Comparison of ENCODE assay signal across 18 cellular contexts in genomic region chr9:92499701-92500100, GRCh38. TPM values are rescaled to one million over a fixed set of nuclear protein-coding genes. Genes with fewer than 3 reads are reported as not detected.
DNase-seq lines count a peak whose midpoint lies in the region; ATAC-seq and TF ChIP-seq lines count a peak whose summit lies in the region.
"Had no signal": no experiment of that assay in that cellular context is flagged by ENCODE, and none has a peak within 500 bp of the region (broad histone marks: within the 10 kb centered on the region; RNA-seq: fewer than 3 reads in every experiment).

No MANE protein-coding gene starts in this region.

- no peaks in the 10 kb centered on the region for H3K9me3 ChIP-seq in sigmoid colon
- H3K9me3 ChIP-seq in HAP-1, result no peaks in the 10 kb centered on the region
- H3K9me3 ChIP-seq: BLaER1 had no signal

- peak overlapping the region in 3 of 4 donors; percentile 11 to 87 (median 46) for H3K27ac ChIP-seq in sigmoid colon
- H3K27ac ChIP-seq: 22Rv1, BLaER1 had no signal

- H3K4me3 ChIP-seq in sigmoid colon (no peak overlapping the region), HAP-1 (no peak overlapping the region)
- H3K4me3 ChIP-seq: BLaER1, GM23338 had no signal

- DNase-seq in COLO829 (ENCODE audit: low spot score) (peak; percentile 92), SK-MEL-5 (ENCODE audit: low read depth, low spot score) (peak; percentile 41), foreskin melanocyte (peak; percentile 42), sigmoid colon (no peak), NCI-H774 (lab: John Stamatoyannopoulos, UW) (no peak), hepatic stellate cell (ENCODE audit: low spot score) (no peak), HAP-1 (ENCODE audit: low spot score in 2 of 2) (no peak)
- DNase-seq: Calu3; CD4-positive, alpha-beta memory T cell; DMS79 treated with DMSO at 0.1 percent for 48 hours; GF-D8; H7 had no signal

- H3K36me3 ChIP-seq in sigmoid colon, result no peaks in the 10 kb centered on the region
- H3K36me3 ChIP-seq in HAP-1 (replicated peaks), result no peaks in the 10 kb centered on the region
- H3K36me3 ChIP-seq: BLaER1 had no signal

- 75 to 78% methylated on average over 2 of the region's 2 CpGs for WGBS in sigmoid colon, 2 donors

- in situ Hi-C loops in SK-MEL-5 (cut with HindIII; ENCODE audit: low pct_unique_long_range_greater_than_20kb, low sequenced_read_pairs) (no loop called here), HAP-1 (cut with MboI; ENCODE audit: low sequenced_read_pairs) (loop anchor here (10.0 kb wide), 1 partner anchor 135 kb away; no protein-coding TSS in a partner anchor)

- TF ChIP-seq EP300 in sigmoid colon (IDR thresholded peaks at IDR 0.05), result no peak

- H3K27me3 ChIP-seq in sigmoid colon (no peaks in the 10 kb centered on the region), HAP-1 (ENCODE audit: low read depth) (no peaks in the 10 kb centered on the region)
- H3K27me3 ChIP-seq: BLaER1 had no signal

- no peak for TF ChIP-seq POLR2A in sigmoid colon (IDR thresholded peaks at IDR 0.05)

- peaks cover 0 to 71% (median 50%) of the 10 kb centered on the region in 4 donors for H3K4me1 ChIP-seq in sigmoid colon
- H3K4me1 ChIP-seq in HAP-1, result peaks cover 24% of the 10 kb centered on the region
- H3K4me1 ChIP-seq: BLaER1 had no signal

- intact Hi-C loops in sigmoid colon (cut with DNase I), result no loop called here

- ATAC-seq in GM18907 (IDR thresholded peaks at IDR 0.05; ENCODE audit: unreplicated experiment), result no peak
- ATAC-seq: GM23338 had no signal

- no peak for TF ChIP-seq CTCF in sigmoid colon (IDR thresholded peaks at IDR 0.05)

RNA-seq across cellular contexts. Expression of gene ASPN, which starts 17.4 kb away (rescaled TPM):
- total RNA-seq in SK-MEL-5 (2014; rRNA removed; shearing (Covaris generic)), result not detected in 2 replicates
- polyA plus RNA-seq in SK-MEL-5 (2015; cell fraction: cytosol; rRNA removed), result not detected in 2 replicates
- not detected in 2 replicates for polyA plus RNA-seq in SK-MEL-5 (2015; cell fraction: nucleus; rRNA removed)
- total RNA-seq in sigmoid colon, result 10 to 100 TPM in 3 of 4 donors, 1 to 10 TPM in 1; 9.4 to 96.9 (median 20.2) TPM
- 1 to 10 TPM; 1.5 to 2.5 (median 1.8) TPM for polyA plus RNA-seq in sigmoid colon
- total RNA-seq: Calu3; CD4-positive, alpha-beta memory T cell; GM23338; H7; HT-29 had no signal
- polyA plus RNA-seq: CD14-positive monocyte; CD4-positive, alpha-beta memory T cell had no signal

RNA-seq across cellular contexts. Expression of gene ECM2, which starts 36.1 kb away (rescaled TPM):
- not detected in 2 replicates for total RNA-seq in SK-MEL-5 (2014; rRNA removed; shearing (Covaris generic))
- polyA plus RNA-seq in SK-MEL-5 (2015; cell fraction: cytosol; rRNA removed), result not detected in 2 replicates
- not detected in 2 replicates for polyA plus RNA-seq in SK-MEL-5 (2015; cell fraction: nucleus; rRNA removed)
- total RNA-seq in sigmoid colon, result 10 to 100 TPM in 1 of 4 donors, 1 to 10 TPM in 3; 3.3 to 19.7 (median 7.8) TPM
- polyA plus RNA-seq in sigmoid colon, result 1 to 10 TPM in 2 of 3 donors, not detected in 1; 1.2 to 1.7 TPM
- total RNA-seq: Calu3; CD4-positive, alpha-beta memory T cell; GM23338; H7; HT-29 had no signal
- polyA plus RNA-seq: CD4-positive, alpha-beta memory T cell had no signal

Comparison
In these comparisons a context has a peak if more than half of its experiments do, and no peak if none do; other contexts are left out.
1. DNase-seq: peak in COLO829 (single experiment), SK-MEL-5 (single experiment) and foreskin melanocyte (single experiment); none in sigmoid colon (single experiment), NCI-H774 (single experiment), hepatic stellate cell (single experiment) and HAP-1 (0 of 2).
2. RNA of gene ASPN, which starts 17.4 kb away (total RNA-seq): 9.4 to 96.9 TPM in sigmoid colon; not detected in SK-MEL-5; every median in the first group is over 10 times any median in the second.